Comparison of ENCODE assay signal across 22 cellular contexts in genomic region chr6:111114484-111114883, GRCh38. TPM values are rescaled to one million over a fixed set of nuclear protein-coding genes. Genes with fewer than 3 reads are reported as not detected.
DNase-seq lines count a peak whose midpoint lies in the region; ATAC-seq and TF ChIP-seq lines count a peak whose summit lies in the region.
"Had no signal": no experiment of that assay in that cellular context is flagged by ENCODE, and none has a peak within 500 bp of the region (broad histone marks: within the 10 kb centered on the region; RNA-seq: fewer than 3 reads in every experiment).

No MANE protein-coding gene starts in this region.

- peak overlapping the region; percentile 67 for H3K27ac ChIP-seq in CD4-positive, alpha-beta T cell (ENCODE audit: low read depth, low read length)
- peak overlapping the region; percentile 32 for H3K27ac ChIP-seq in brain microvascular endothelial cell
- H3K27ac ChIP-seq: foreskin keratinocyte, Peyer's patch, prostate gland, suprapubic skin had no signal

- H3K36me3 ChIP-seq in brain microvascular endothelial cell (replicated peaks), result no peaks in the 10 kb centered on the region
- H3K36me3 ChIP-seq in neuron (ENCODE audit: insufficient read depth, low read length), result no peaks in the 10 kb centered on the region
- H3K36me3 ChIP-seq: Peyer's patch, prostate gland, suprapubic skin had no signal

- ATAC-seq in CD4-positive, alpha-beta T cell (ENCODE audit: poor library complexity), result peak; percentile 73
- no peak for ATAC-seq in HG03378 (IDR thresholded peaks at IDR 0.05; ENCODE audit: unreplicated experiment)
- ATAC-seq: stimulated activated memory B cell treated with anti-CD40 and anti-IgM and Interleukin-4, amounts not matched to agents 10 μg/mL and 1 μg/mL and 100 μg/mL, for 72 hours had no signal

- H3K4me1 ChIP-seq in neuron (ENCODE audit: insufficient read depth, low read length), result peaks cover 10% of the 10 kb centered on the region
- H3K4me1 ChIP-seq: foreskin keratinocyte, prostate gland had no signal

- H3K27me3 Mint-ChIP-seq in CD4-positive, alpha-beta T cell, result no peaks in the 10 kb centered on the region

- DNase-seq in CD4-positive, alpha-beta T cell, result no peak
- DNase-seq in GM03348 (ENCODE audit: low spot score) (peak; percentile 14), brain microvascular endothelial cell (no peak), NCI-H2107 treated with DMSO at 0.1 percent for 48 hours (lab: John Stamatoyannopoulos, UW; ENCODE audit: unreplicated experiment) (no peak)
- no peak for DNase-seq in activated CD8-positive, alpha-beta memory T cell treated with anti-CD3 and anti-CD28 coated beads, Interleukin-2, amount 50 U/mL, for 4 hours
- DNase-seq: activated CD4-positive, alpha-beta T cell treated with anti-CD3 and anti-CD28 coated beads, Interleukin-2, amount 50 U/mL, for 48 hours; cerebellar nuclear complex; kidney; NCI-H1417 treated with DMSO at 0.1 percent for 48 hours; NCI-H2107; NCI-H510A; Peyer's patch; small intestine had no signal

- CTCF ChIA-PET in CD4-positive, alpha-beta T cell (lab: Charles Lee), result interaction anchor here (0.6 kb wide), 1 partner anchor 334 kb away, joined by 4 read pairs; no protein-coding TSS in a partner anchor

- H3K27ac Mint-ChIP-seq in CD4-positive, alpha-beta T cell, result peak overlapping the region; percentile 85
- H3K27ac Mint-ChIP-seq: IgD-negative memory B cell; stimulated activated memory B cell treated with anti-CD40 and anti-IgM and Interleukin-4, amounts not matched to agents 10 μg/mL and 1 μg/mL and 100 μg/mL, for 72 hours had no signal

- intact Hi-C loops in CD4-positive, alpha-beta T cell (cut with DNase I, micrococcal nuclease), result loop anchor here in 1 of 2 experiments (1.0 to 2.0 kb wide), 2 partner anchors 18 to 26 kb away; no protein-coding TSS in a partner anchor

- peaks cover 2% of the 10 kb centered on the region for H3K9me3 Mint-ChIP-seq in CD4-positive, alpha-beta T cell
- H3K9me3 Mint-ChIP-seq: WTC11 had no signal

- peaks cover 26% of the 10 kb centered on the region for H3K36me3 Mint-ChIP-seq in CD4-positive, alpha-beta T cell (ENCODE audit: low read depth)
- H3K36me3 Mint-ChIP-seq: IgD-negative memory B cell; stimulated activated memory B cell treated with anti-CD40 and anti-IgM and Interleukin-4, amounts not matched to agents 10 μg/mL and 1 μg/mL and 100 μg/mL, for 72 hours; WTC11 had no signal

- H3K4me1 Mint-ChIP-seq in CD4-positive, alpha-beta T cell (ENCODE audit: low read depth), result peaks cover 48% of the 10 kb centered on the region
- H3K4me1 Mint-ChIP-seq: stimulated activated memory B cell treated with anti-CD40 and anti-IgM and Interleukin-4, amounts not matched to agents 10 μg/mL and 1 μg/mL and 100 μg/mL, for 72 hours had no signal

- TF ChIP-seq CTCF in CD4-positive, alpha-beta T cell (IDR thresholded peaks at IDR 0.05), result no peak
- TF ChIP-seq CTCF in brain microvascular endothelial cell (IDR thresholded peaks at IDR 0.05; ENCODE audit: low read depth, low read length, missing control alignments), result no peak

- peak overlapping the region; percentile 27 for H2AFZ ChIP-seq in neuron (ENCODE audit: low read depth, low read length)

- no peaks in the 10 kb centered on the region for H3K9me3 ChIP-seq in CD4-positive, alpha-beta T cell (ENCODE audit: control insufficient read depth, low read length)
- no peaks in the 10 kb centered on the region for H3K9me3 ChIP-seq in neuron (ENCODE audit: low read length)
- H3K9me3 ChIP-seq: Peyer's patch, prostate gland, suprapubic skin had no signal

- no peaks in the 10 kb centered on the region for H3K27me3 ChIP-seq in CD4-positive, alpha-beta T cell (ENCODE audit: control insufficient read depth, insufficient read depth, low read length)
- H3K27me3 ChIP-seq in brain microvascular endothelial cell (replicated peaks) (no peaks in the 10 kb centered on the region), neuron (ENCODE audit: insufficient read depth, low read length) (no peaks in the 10 kb centered on the region)
- H3K27me3 ChIP-seq: foreskin keratinocyte, Peyer's patch, suprapubic skin had no signal

- H3K4me3 ChIP-seq in brain microvascular endothelial cell (ENCODE audit: low read depth, low read length) (no peak overlapping the region), neuron (ENCODE audit: low read length) (no peak overlapping the region)
- H3K4me3 ChIP-seq: lung, Peyer's patch, prostate gland, suprapubic skin had no signal

- in situ Hi-C loops in brain microvascular endothelial cell (cut with HindIII; ENCODE audit: low pct_ligation_motif_present, low sequenced_read_pairs), result no loop called here

- no peak overlapping the region for H3K4me3 Mint-ChIP-seq in CD4-positive, alpha-beta T cell
- H3K4me3 Mint-ChIP-seq: stimulated activated memory B cell treated with anti-CD40 and anti-IgM and Interleukin-4, amounts not matched to agents 10 μg/mL and 1 μg/mL and 100 μg/mL, for 72 hours; WTC11 had no signal

- POLR2A ChIA-PET in CD4-positive, alpha-beta T cell (lab: Charles Lee), result interaction anchor here (1.1 kb wide), 1 partner anchor 59 kb away, joined by 3 read pairs; no protein-coding TSS in a partner anchor

RNA-seq across cellular contexts. Expression of gene SLC16A10, which starts 27.2 kb away (rescaled TPM):
- total RNA-seq in CD4-positive, alpha-beta T cell, result 10 to 100 TPM; 13.4 to 13.8 TPM
